In genomic region chr17:57869599-57870282, GRCh38 we compare ENCODE assay signal across 12 cellular contexts. TPM values are rescaled to one million over a fixed set of nuclear protein-coding genes. Genes with fewer than 3 reads are reported as not detected.
A peak's percentile ranks its signal among the peaks of the same experiment; 100 is the strongest.
DNase-seq lines count a peak whose midpoint lies in the region; ATAC-seq and TF ChIP-seq lines count a peak whose summit lies in the region.
"Had no signal": no experiment of that assay in that cellular context is flagged by ENCODE, and none has a peak within 500 bp of the region (broad histone marks: within the 10 kb centered on the region; RNA-seq: fewer than 3 reads in every experiment).

No MANE protein-coding gene starts in this region.

- no peaks in the 10 kb centered on the region for H3K9me3 Mint-ChIP-seq in osteocyte (ENCODE audit: unreplicated experiment)
- H3K9me3 Mint-ChIP-seq: activated naive CD8-positive, alpha-beta T cell treated with anti-CD3 and anti-CD28 coated beads, Interleukin-2, amount 10 ng/mL, durations not matched to agents 7 days and 5 days had no signal

- no peaks in the 10 kb centered on the region for H4K20me1 ChIP-seq in PC-3 (ENCODE audit: low read length)

- peak; percentile 74 for DNase-seq in DMS 273 (lab: John Stamatoyannopoulos, UW; ENCODE audit: unreplicated experiment)
- peak; percentile 42 for DNase-seq in PC-3
- DNase-seq in epithelial cell of esophagus (ENCODE audit: low read depth), result peak; percentile 81
- no peak for DNase-seq in osteocyte (ENCODE audit: extremely low spot score, unreplicated experiment)
- DNase-seq: activated naive CD8-positive, alpha-beta T cell treated with anti-CD3 and anti-CD28 coated beads, Interleukin-2, amount 10 ng/mL, durations not matched to agents 7 days and 5 days; DMS79; NCI-H510A treated with DMSO at 0.1 percent for 48 hours; stimulated activated naive CD4-positive, alpha-beta T cell had no signal

- no peak overlapping the region for H3K4me3 ChIP-seq in PC-3 (ENCODE audit: low read length)
- H3K4me3 ChIP-seq in epithelial cell of esophagus (ENCODE audit: low read length), result no peak overlapping the region

- POLR2A ChIA-PET in PC-3 (lab: Charles Lee; ENCODE audit: unreplicated experiment), result no interaction called here

- no TSS peak for BruUV-seq in PC-3 (replicated peaks; lab: Mats Ljungman, UMichigan)

- peaks cover 27% of the 10 kb centered on the region for H3K36me3 ChIP-seq in PC-3 (ENCODE audit: low read depth, low read length)

- H2AFZ ChIP-seq in PC-3 (ENCODE audit: low read length), result no peak overlapping the region

- no peaks in the 10 kb centered on the region for H3F3A ChIP-seq in PC-3 (ENCODE audit: low read length, unreplicated experiment)

- H3K4me2 ChIP-seq in PC-3 (ENCODE audit: low read length), result no peak overlapping the region

- no peaks in the 10 kb centered on the region for H3K79me2 ChIP-seq in PC-3 (ENCODE audit: low read length)

- H3K36me3 Mint-ChIP-seq in osteocyte (ENCODE audit: unreplicated experiment), result peaks cover 36% of the 10 kb centered on the region
- H3K36me3 Mint-ChIP-seq: activated naive CD8-positive, alpha-beta T cell treated with anti-CD3 and anti-CD28 coated beads, Interleukin-2, amount 10 ng/mL, durations not matched to agents 7 days and 5 days had no signal

- no peak overlapping the region for H3K9ac ChIP-seq in PC-3 (ENCODE audit: low read length)

- H3K4me1 Mint-ChIP-seq in osteocyte (ENCODE audit: unreplicated experiment), result peaks cover 48% of the 10 kb centered on the region

- H3K4me1 ChIP-seq in PC-3 (ENCODE audit: insufficient read depth, low read length), result peaks cover 52% of the 10 kb centered on the region

- no peak overlapping the region for H3K27ac ChIP-seq in PC-3 (ENCODE audit: low read length)

- no peaks in the 10 kb centered on the region for H3K27me3 Mint-ChIP-seq in osteocyte (ENCODE audit: unreplicated experiment)

- TF ChIP-seq CTCF in PC-3 (conservative IDR thresholded peaks at IDR 0.05; ENCODE audit: low read depth, low read length) (no peak), epithelial cell of esophagus (IDR thresholded peaks at IDR 0.05; ENCODE audit: insufficient read depth, low read depth, low read length, missing control alignments) (no peak), osteocyte (IDR thresholded peaks at IDR 0.05) (no peak)

- no peaks in the 10 kb centered on the region for H3K27me3 ChIP-seq in PC-3 (ENCODE audit: low read length)

- no peak overlapping the region for H3K27ac Mint-ChIP-seq in osteocyte (ENCODE audit: unreplicated experiment)
- H3K27ac Mint-ChIP-seq: activated naive CD8-positive, alpha-beta T cell treated with anti-CD3 and anti-CD28 coated beads, Interleukin-2, amount 10 ng/mL, durations not matched to agents 7 days and 5 days had no signal

- H3K4me3 Mint-ChIP-seq in osteocyte (ENCODE audit: unreplicated experiment), result peak overlapping the region; percentile 22
- H3K4me3 Mint-ChIP-seq: activated naive CD8-positive, alpha-beta T cell treated with anti-CD3 and anti-CD28 coated beads, Interleukin-2, amount 10 ng/mL, durations not matched to agents 7 days and 5 days had no signal

- no peaks in the 10 kb centered on the region for H3K9me2 ChIP-seq in PC-3 (replicated peaks; ENCODE audit: low read length)

- ATAC-seq in PC-3, result no peak
- ATAC-seq in HG02588 (IDR thresholded peaks at IDR 0.05; ENCODE audit: unreplicated experiment), result no peak
- ATAC-seq in GM21390 (IDR thresholded peaks at IDR 0.05; ENCODE audit: unreplicated experiment), result no peak
- ATAC-seq in HG03045 (IDR thresholded peaks at IDR 0.05; ENCODE audit: unreplicated experiment), result no peak
- no peak for ATAC-seq in HG03378 (IDR thresholded peaks at IDR 0.05; ENCODE audit: unreplicated experiment)

- intact Hi-C loops in PC-3 (cut with micrococcal nuclease), result loop anchor here (5.0 kb wide), 1 partner anchor 33 kb away; no protein-coding TSS in a partner anchor

- H3K9me3 ChIP-seq in PC-3 (ENCODE audit: low read length), result no peaks in the 10 kb centered on the region

- CTCF ChIA-PET in PC-3 (lab: Charles Lee), result interaction anchor here (1.3 to 1.4 kb wide), 2 partner anchors 9 to 34 kb away, joined by 3 to 8 read pairs; no protein-coding TSS in a partner anchor

RNA-seq across cellular contexts. Expression of gene MRPS23, which starts 19.9 kb away (rescaled TPM):
- total RNA-seq in PC-3 (2014; rRNA removed) (63.9 and 97.5 TPM in 2 replicates), osteocyte (28.3 and 35.0 TPM in 2 replicates)
